Comparison of ENCODE assay signal across 9 cellular contexts in genomic region chr12:125203145-125203765, GRCh38. TPM values are rescaled to one million over a fixed set of nuclear protein-coding genes. Genes with fewer than 3 reads are reported as not detected.
DNase-seq lines count a peak whose midpoint lies in the region; ATAC-seq and TF ChIP-seq lines count a peak whose summit lies in the region.
"Had no signal": no experiment of that assay in that cellular context is flagged by ENCODE, and none has a peak within 500 bp of the region (broad histone marks: within the 10 kb centered on the region; RNA-seq: fewer than 3 reads in every experiment).

No MANE protein-coding gene starts in this region.

- H3K4me1 Mint-ChIP-seq in activated naive CD8-positive, alpha-beta T cell treated with anti-CD3 and anti-CD28 coated beads for 36 hours = no peaks in the 10 kb centered on the region

- H3K27me3 Mint-ChIP-seq in activated naive CD8-positive, alpha-beta T cell treated with anti-CD3 and anti-CD28 coated beads for 36 hours = peaks cover 28% of the 10 kb centered on the region

- H4K20me1 ChIP-seq in osteoblast (ENCODE audit: insufficient read depth, low read length) = no peaks in the 10 kb centered on the region

- intact Hi-C loops in adrenal gland (cut with DNase I) = no loop called here

- no peak for TF ChIP-seq POLR2A in adrenal gland (IDR thresholded peaks at IDR 0.05)

- no peaks in the 10 kb centered on the region for H3K79me2 ChIP-seq in osteoblast (ENCODE audit: insufficient read depth, low read length)

- H3K9me3 ChIP-seq in adrenal gland (replicated peaks in 1 of 3) = no peaks in the 10 kb centered on the region
- H3K9me3 ChIP-seq in osteoblast (ENCODE audit: low read depth, low read length) = no peaks in the 10 kb centered on the region

- H3K36me3 ChIP-seq in adrenal gland (replicated peaks in 1 of 2) = no peaks in the 10 kb centered on the region
- H3K36me3 ChIP-seq in osteoblast (ENCODE audit: insufficient read depth, low read length) = no peaks in the 10 kb centered on the region

- ATAC-seq in HG03442 (IDR thresholded peaks at IDR 0.05; ENCODE audit: unreplicated experiment) (peak; percentile 55), HG02678 (IDR thresholded peaks at IDR 0.05; ENCODE audit: unreplicated experiment) (no peak), HG03457 (IDR thresholded peaks at IDR 0.05; ENCODE audit: unreplicated experiment) (no peak)

- DNase-seq in adrenal gland (no peak), osteoblast (ENCODE audit: insufficient read length, low spot score, missing footprints) (no peak)
- no peak for DNase-seq in activated naive CD8-positive, alpha-beta T cell treated with anti-CD3 and anti-CD28 coated beads for 36 hours
- DNase-seq: substantia nigra had no signal

- no peak overlapping the region for H2AFZ ChIP-seq in osteoblast (ENCODE audit: low read length)

- H3K4me1 ChIP-seq in adrenal gland (replicated peaks in 1 of 2) (no peaks in the 10 kb centered on the region), osteoblast (ENCODE audit: insufficient read depth, low read length) (no peaks in the 10 kb centered on the region)

- 11 to 32% (median 23%) methylated on average over 1 of the region's 1 CpG for WGBS in adrenal gland, 4 donors

- no peaks in the 10 kb centered on the region for H3K36me3 Mint-ChIP-seq in activated naive CD8-positive, alpha-beta T cell treated with anti-CD3 and anti-CD28 coated beads for 36 hours
- H3K36me3 Mint-ChIP-seq: activated naive CD8-positive, alpha-beta T cell had no signal

- H3K27me3 ChIP-seq in adrenal gland (no peaks in the 10 kb centered on the region), osteoblast (ENCODE audit: insufficient read depth, low read length) (no peaks in the 10 kb centered on the region)

- no peaks in the 10 kb centered on the region for H3K9me3 Mint-ChIP-seq in activated naive CD8-positive, alpha-beta T cell treated with anti-CD3 and anti-CD28 coated beads for 36 hours

- peak; percentile 66 for TF ChIP-seq CTCF in GM12873 (IDR thresholded peaks at IDR 0.05; ENCODE audit: insufficient read depth, low read depth, low read length, missing control alignments)
- peak in 5 of 6 experiments; percentile 17 to 37 (median 23) for TF ChIP-seq CTCF in adrenal gland (IDR thresholded peaks at IDR 0.05)
- peak; percentile 58 for TF ChIP-seq CTCF in osteoblast (IDR thresholded peaks at IDR 0.05; ENCODE audit: extremely low read depth, low read depth, low read length)

- no peak overlapping the region for H3K27ac ChIP-seq in adrenal gland
- H3K27ac ChIP-seq in osteoblast (ENCODE audit: low read depth, low read length) = no peak overlapping the region

- H3K4me2 ChIP-seq in osteoblast (ENCODE audit: insufficient read depth, low read length) = no peak overlapping the region

- no peak overlapping the region for H3K4me3 Mint-ChIP-seq in activated naive CD8-positive, alpha-beta T cell treated with anti-CD3 and anti-CD28 coated beads for 36 hours
- H3K4me3 Mint-ChIP-seq: activated naive CD8-positive, alpha-beta T cell had no signal

- no peak overlapping the region for H3K4me3 ChIP-seq in adrenal gland
- H3K4me3 ChIP-seq in osteoblast (ENCODE audit: insufficient read depth, low read length) = no peak overlapping the region

- no peak overlapping the region for H3K27ac Mint-ChIP-seq in activated naive CD8-positive, alpha-beta T cell treated with anti-CD3 and anti-CD28 coated beads for 36 hours
- H3K27ac Mint-ChIP-seq: activated naive CD8-positive, alpha-beta T cell had no signal

RNA-seq across cellular contexts. Expression of gene TMEM132B, which starts 17.1 kb away (rescaled TPM):
- total RNA-seq in adrenal gland (under 1 TPM in 5 of 8 donors, not detected in 3; 0.14 to 0.84 (median 0.25) TPM), osteoblast (0.72 and 1.5 TPM in 2 replicates)
- under 1 TPM; 0.08 to 0.20 (median 0.09) TPM for polyA plus RNA-seq in adrenal gland
- total RNA-seq in activated naive CD8-positive, alpha-beta T cell treated with anti-CD3 and anti-CD28 coated beads for 36 hours = not detected
